In the genomic region with DNA sequence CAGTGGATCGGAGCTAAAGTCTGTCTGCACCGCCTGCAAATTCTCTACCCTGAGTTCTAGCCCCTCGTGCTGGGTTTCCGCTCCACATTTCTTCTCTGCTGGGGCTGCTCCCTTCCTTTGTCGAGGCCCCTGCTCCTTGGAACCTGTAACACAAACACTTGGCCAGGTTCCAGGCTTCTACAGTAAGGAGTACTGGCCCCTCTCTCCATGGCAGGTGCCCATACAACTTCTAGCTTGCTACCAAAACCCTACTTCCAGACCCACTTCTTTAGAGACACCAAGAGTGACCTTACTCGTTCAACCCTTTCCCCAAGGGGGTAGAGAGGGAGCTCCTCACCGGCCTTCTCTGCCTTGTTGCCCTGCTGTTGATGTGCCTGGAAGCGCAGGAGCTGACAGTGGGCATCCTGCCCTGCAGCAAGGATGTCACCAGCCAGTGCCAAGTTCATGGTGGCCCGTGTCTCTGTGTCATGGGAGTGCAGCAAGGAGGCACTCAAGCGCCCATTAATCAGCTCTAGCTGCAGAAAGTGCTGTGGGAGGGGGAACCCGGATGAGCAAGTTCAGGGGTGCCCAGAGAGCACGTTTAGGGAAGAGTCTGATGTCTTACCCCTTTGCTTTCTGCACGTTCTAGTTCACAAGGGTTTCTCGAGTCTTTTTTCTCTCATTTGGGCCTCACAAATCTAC, we compare ENCODE assay signal across 8 cellular contexts. TPM values are rescaled to one million over a fixed set of nuclear protein-coding genes. Genes with fewer than 3 reads are reported as not detected.
DNase-seq lines count a peak whose midpoint lies in the region; ATAC-seq, FAIRE-seq and TF ChIP-seq lines count a peak whose summit lies in the region.

No MANE protein-coding gene starts in this region.

- TSS peak; percentile 76 for BruUV-seq in GM12878 (replicated peaks; lab: Mats Ljungman, UMichigan)

- TF ChIP-seq RAD21 in GM12878 (IDR thresholded peaks at IDR 0.05; ENCODE audit: insufficient read depth, low read depth, low read length): no peak

- intact Hi-C loops in GM12878 (cut with micrococcal nuclease; ENCODE audit: unreplicated experiment) (loop anchor here (5.0 kb wide), 1 partner anchor 49 kb away; no protein-coding TSS in a partner anchor), lower leg skin (cut with DNase I; ENCODE audit: low total_unique reads) (no loop called here), testis (cut with DNase I; ENCODE audit: low total_unique reads) (no loop called here)

- CTCF ChIA-PET in GM12878 (lab: Yijun Ruan, JAX): interaction anchor here (0.7 to 2.4 kb wide), 22 partner anchors 9 to 172 kb away, joined by 3 to 19 read pairs (median 4); partner anchors contain the start of gene AGBL5

- no peak overlapping the region for H2AFZ ChIP-seq in ACC112 (ENCODE audit: low read length, unreplicated experiment)
- peak overlapping the region; percentile 93 for H2AFZ ChIP-seq in GM12878 (ENCODE audit: control insufficient read depth, low read depth, low read length)

- no peaks in the 10 kb centered on the region for H3K9me3 ChIP-seq in GM12878 (replicated peaks; ENCODE audit: control insufficient read depth, insufficient read depth, low read length)
- no peaks in the 10 kb centered on the region for H3K9me3 ChIP-seq in testis

- in situ Hi-C loops in KBM-7 (cut with MboI; ENCODE audit: low pct_unique_long_range_greater_than_20kb, low sequenced_read_pairs) (no loop called here), GM12878 (cut with MboI) (no loop called here)

- H3K36me3 ChIP-seq in ACC112 (ENCODE audit: insufficient read depth, low read length): no peaks in the 10 kb centered on the region
- peaks cover 10 to 17% of the 10 kb centered on the region in 2 experiments for H3K36me3 ChIP-seq in GM12878 (ENCODE audit: control insufficient read depth in 2 of 2, insufficient read depth in 2 of 2, low read length in 1 of 2)
- H3K36me3 ChIP-seq in testis (ENCODE audit: low read depth, missing control alignments): no peaks in the 10 kb centered on the region

- H3K27ac ChIP-seq in ACC112 (ENCODE audit: low read depth, low read length) (no peak overlapping the region), GM12878 (ENCODE audit: control insufficient read depth, insufficient read depth) (peak overlapping the region; percentile 90; the same call in 1 of the 2 replicates), testis (peak overlapping the region; percentile 85 to 94)

- H3K4me3 ChIP-seq in ACC112 (ENCODE audit: low read depth, low read length): peak overlapping the region; percentile 90
- H3K4me3 ChIP-seq in GM12878: peak overlapping the region; percentile 97
- H3K4me3 ChIP-seq in lower leg skin (ENCODE audit: low read depth, poor library complexity, severe bottlenecking): peak overlapping the region; percentile 80
- peak overlapping the region; percentile 95 to 100 for H3K4me3 ChIP-seq in testis

- TF ChIP-seq CTCF in GM12878 (IDR thresholded peaks at IDR 0.05 in 2 of 3, conservative IDR thresholded peaks at IDR 0.05 in 1 of 3; ENCODE audit: control insufficient read depth in 2 of 3, extremely low read depth in 1 of 3, insufficient read depth in 1 of 3, low read depth in 3 of 3, low read length in 3 of 3) (peak in 1 of 3 experiments; percentile 11; a peak in 1 of 6 replicates), lower leg skin (IDR thresholded peaks at IDR 0.05) (no peak), testis (IDR thresholded peaks at IDR 0.05) (no peak)

- FAIRE-seq in GM12878 (lab: Jason Lieb, UNC): no peak

- POLR2A ChIA-PET in GM12878 (lab: Charles Lee): interaction anchor here (0.8 to 2.2 kb wide), 6 partner anchors 9 to 789 kb away, joined by 3 to 7 read pairs (median 5); partner anchors contain the start of genes ABHD1, ATRAID, MPV17 and SLC5A6

- H3K9ac ChIP-seq in GM12878 (ENCODE audit: control insufficient read depth, insufficient read depth, low read length): peak overlapping the region; percentile 94

- peaks cover 8% of the 10 kb centered on the region for H3K4me1 ChIP-seq in ACC112 (ENCODE audit: control insufficient read depth, insufficient read depth, low read length, unreplicated experiment)
- H3K4me1 ChIP-seq in GM12878 (ENCODE audit: control insufficient read depth, insufficient read depth, low read length): peaks cover 8% of the 10 kb centered on the region
- H3K4me1 ChIP-seq in testis: peaks cover 11% of the 10 kb centered on the region

- DNase-seq in KBM-7 (peak; percentile 19), GM12878 (ENCODE audit: low read depth, low spot score) (no peak), lower leg skin (ENCODE audit: low spot score in 2 of 2) (no peak), testis (no peak), NCI-H345 (lab: John Stamatoyannopoulos, UW) (no peak), NCI-H1105 (lab: John Stamatoyannopoulos, UW) (no peak)

- SMC1A ChIA-PET in GM12878 (lab: Charles Lee; ENCODE audit: uncharacterized antibody, unreplicated experiment): interaction anchor here (0.7 to 1.7 kb wide), 11 partner anchors 10 to 171 kb away, joined by 3 to 7 read pairs (median 4); partner anchors contain the start of genes ABHD1 and AGBL5

- H3K27me3 ChIP-seq in ACC112 (ENCODE audit: insufficient read depth, low read length) (no peaks in the 10 kb centered on the region), GM12878 (replicated peaks in 1 of 2; ENCODE audit: control insufficient read depth in 2 of 2, insufficient read depth in 2 of 2, low read length in 1 of 2) (no peaks in the 10 kb centered on the region), testis (no peaks in the 10 kb centered on the region)

- H4K20me1 ChIP-seq in GM12878 (ENCODE audit: control insufficient read depth, insufficient read depth): no peaks in the 10 kb centered on the region

- ATAC-seq in GM12878 (peak; percentile 29), GM18505 (IDR thresholded peaks at IDR 0.05; ENCODE audit: unreplicated experiment) (no peak)

- WGBS in GM12878 (ENCODE audit: insufficient coverage, insufficient replicate concordance, low lambda C conversion rate, missing lambda C conversion rate): 42% methylated on average over 14 of the region's 14 CpGs
- WGBS in lower leg skin, 2 donors: 36 to 41% methylated on average over 14 of the region's 14 CpGs
- 12 to 26% methylated on average over 12 to 14 of the region's 14 CpGs for WGBS in testis, 2 donors

- TF ChIP-seq POLR2A in GM12878 (IDR thresholded peaks at IDR 0.05; ENCODE audit: low read depth, low read length): 0 out of 2 replicates have a peak, but pooled peaks have one; percentile 33
- TF ChIP-seq POLR2A in lower leg skin (IDR thresholded peaks at IDR 0.05): no peak
- TF ChIP-seq POLR2A in testis (IDR thresholded peaks at IDR 0.05): no peak
- TF ChIP-seq POLR2A in GM18505 (IDR thresholded peaks at IDR 0.05; ENCODE audit: borderline replicate concordance, extremely low read depth, insufficient read depth, insufficient read length): no peak

- RAD21 ChIA-PET in GM12878 (lab: Charles Lee; ENCODE audit: unreplicated experiment): interaction anchor here (0.8 to 2.1 kb wide), 9 partner anchors 32 to 172 kb away, joined by 3 to 13 read pairs (median 3); no protein-coding TSS in a partner anchor

- peaks cover 16% of the 10 kb centered on the region for H3K79me2 ChIP-seq in ACC112 (ENCODE audit: control insufficient read depth, insufficient read depth, low read length, unreplicated experiment)
- H3K79me2 ChIP-seq in GM12878 (ENCODE audit: control insufficient read depth, insufficient read depth, low read length): peaks cover 19% of the 10 kb centered on the region

- H3K4me2 ChIP-seq in GM12878 (ENCODE audit: control insufficient read depth, insufficient read depth): peak overlapping the region; percentile 86

- TF ChIP-seq EP300 in GM12878 (IDR thresholded peaks at IDR 0.05; ENCODE audit: borderline replicate concordance in 1 of 2, control insufficient read depth in 1 of 2, low read depth in 2 of 2, low read length in 2 of 2): no peak

RNA-seq across cellular contexts. Expression of gene PREB, which starts 1.1 kb away (rescaled TPM):
- 22.0 and 23.1 TPM in 2 replicates for total RNA-seq in GM12878 (2013; cell fraction: nucleolus; rRNA removed)
- 59.9 and 78.0 TPM in 2 replicates for total RNA-seq in GM12878 (2014; rRNA removed)
- 32.6 and 34.7 TPM in 2 replicates for total RNA-seq in GM12878 (2014; rRNA removed; fragmentation: Illumina TruSeq; extraction: Trizol)
- total RNA-seq in GM12878 (2021): 50.6 and 51.3 TPM in 2 replicates
- 23.1 TPM for polyA plus RNA-seq in GM12878 (2011; ENCODE audit: low read depth)
- polyA plus RNA-seq in GM12878 (2011; rRNA removed): 22.6 and 38.7 TPM in 2 replicates
- polyA plus RNA-seq in GM12878 (2011; cell fraction: cytosol; rRNA removed): 57.1 and 62.5 TPM in 2 replicates
- 64.0 and 67.5 TPM in 2 replicates for polyA plus RNA-seq in GM12878 (2011; cell fraction: nucleus; rRNA removed)
- polyA plus RNA-seq in GM12878 (2012): 29.3 and 37.0 TPM in 2 replicates
- polyA plus RNA-seq in GM12878 (2014; fragmentation: Illumina TruSeq; extraction: Trizol): 44.9 and 54.2 TPM in 2 replicates
- polyA plus RNA-seq in GM12878 (2014; fragmentation: Nextera tagmentation; extraction: Ambion mirVana): 10 to 100 TPM; 26.3 to 45.7 TPM
- polyA plus RNA-seq in GM12878 (2014; rRNA removed): 59.7 and 69.1 TPM in 2 replicates
- 100 to 1,000 TPM in 1 of 2 experiments, 10 to 100 TPM in 1; 87.2 to 101 TPM for polyA plus RNA-seq in GM12878 (2016; fragmentation: Nextera tagmentation; extraction: Ambion mirVana)
- polyA minus RNA-seq in GM12878 (2011; rRNA and poly(A)+ RNA removed): 55.8 and 57.1 TPM in 2 replicates
- polyA minus RNA-seq in GM12878 (2011; cell fraction: cytosol; rRNA and poly(A)+ RNA removed): 9.1 and 13.9 TPM in 2 replicates
- 13.7 and 20.0 TPM in 2 replicates for polyA minus RNA-seq in GM12878 (2011; cell fraction: nucleus; rRNA and poly(A)+ RNA removed)
- total RNA-seq in lower leg skin: 10 to 100 TPM; 41.2 to 76.5 (median 53.5) TPM
- total RNA-seq in testis: 10 to 100 TPM; 82.0 to 84.0 TPM
- 62.4 TPM for polyA plus RNA-seq in testis (ENCODE audit: insufficient read depth, low read depth, low replicate concordance)

RNA-seq across cellular contexts. Expression of gene PRR30, which starts 5.9 kb away (rescaled TPM):
- not detected in 2 replicates for total RNA-seq in GM12878 (2013; cell fraction: nucleolus; rRNA removed)
- total RNA-seq in GM12878 (2014; rRNA removed) (not detected in 2 replicates), GM12878 (2014; rRNA removed; fragmentation: Illumina TruSeq; extraction: Trizol) (not detected in 2 replicates), GM12878 (2021) (not detected in 2 replicates), lower leg skin (not detected), testis (10 to 100 TPM; 12.8 to 55.4 TPM)
- polyA plus RNA-seq in GM12878 (2011; ENCODE audit: low read depth): not detected
- polyA plus RNA-seq in GM12878 (2011; rRNA removed) (not detected in 2 replicates), GM12878 (2014; fragmentation: Illumina TruSeq; extraction: Trizol) (not detected in 2 replicates), GM12878 (2014; fragmentation: Nextera tagmentation; extraction: Ambion mirVana) (not detected), GM12878 (2014; rRNA removed) (not detected in 2 replicates), GM12878 (2016; fragmentation: Nextera tagmentation; extraction: Ambion mirVana) (not detected), testis (ENCODE audit: insufficient read depth, low read depth, low replicate concordance) (153 TPM)
- not detected in 2 replicates for polyA plus RNA-seq in GM12878 (2011; cell fraction: cytosol; rRNA removed)
- polyA plus RNA-seq in GM12878 (2011; cell fraction: nucleus; rRNA removed): not detected in 2 replicates
- not detected in 2 replicates for polyA plus RNA-seq in GM12878 (2012)
- not detected in 2 replicates for polyA minus RNA-seq in GM12878 (2011; rRNA and poly(A)+ RNA removed)
- not detected in 2 replicates for polyA minus RNA-seq in GM12878 (2011; cell fraction: cytosol; rRNA and poly(A)+ RNA removed)
- not detected in 2 replicates for polyA minus RNA-seq in GM12878 (2011; cell fraction: nucleus; rRNA and poly(A)+ RNA removed)

RNA-seq across cellular contexts. Expression of gene ABHD1, which starts 9.7 kb away (rescaled TPM):
- total RNA-seq in GM12878 (2013; cell fraction: nucleolus; rRNA removed): 0.15 and 0.23 TPM in 2 replicates
- total RNA-seq in GM12878 (2014; rRNA removed) (not detected in 2 replicates), GM12878 (2014; rRNA removed; fragmentation: Illumina TruSeq; extraction: Trizol) (0.14 and 0.18 TPM in 2 replicates), GM12878 (2021) (0.29 TPM in 1 of 2 replicates, not detected in the other), lower leg skin (under 1 TPM in 2 of 4 donors, not detected in 2; 0.57 to 0.94 TPM), testis (10 to 100 TPM; 37.3 to 76.4 TPM)
- 0.22 TPM for polyA plus RNA-seq in GM12878 (2011; ENCODE audit: low read depth)
- polyA plus RNA-seq in GM12878 (2011; rRNA removed) (0.14 TPM in 1 of 2 replicates, not detected in the other), GM12878 (2014; fragmentation: Illumina TruSeq; extraction: Trizol) (0.04 TPM in 1 of 2 replicates, not detected in the other), GM12878 (2014; fragmentation: Nextera tagmentation; extraction: Ambion mirVana) (under 1 TPM; 0.16 to 0.35 TPM), GM12878 (2014; rRNA removed) (0.09 and 0.32 TPM in 2 replicates), GM12878 (2016; fragmentation: Nextera tagmentation; extraction: Ambion mirVana) (under 1 TPM; 0.19 to 0.21 TPM), testis (ENCODE audit: insufficient read depth, low read depth, low replicate concordance) (141 TPM)
- polyA plus RNA-seq in GM12878 (2011; cell fraction: cytosol; rRNA removed): 0.07 TPM in 1 of 2 replicates, not detected in the other
- polyA plus RNA-seq in GM12878 (2011; cell fraction: nucleus; rRNA removed): 0.09 TPM in 1 of 2 replicates, not detected in the other
- polyA plus RNA-seq in GM12878 (2012): 0.42 and 0.72 TPM in 2 replicates
- polyA minus RNA-seq in GM12878 (2011; rRNA and poly(A)+ RNA removed): not detected in 2 replicates
- not detected in 2 replicates for polyA minus RNA-seq in GM12878 (2011; cell fraction: cytosol; rRNA and poly(A)+ RNA removed)
- 0.10 TPM in 1 of 2 replicates, not detected in the other for polyA minus RNA-seq in GM12878 (2011; cell fraction: nucleus; rRNA and poly(A)+ RNA removed)

RNA-seq across cellular contexts. Expression of gene CGREF1, which starts 14.4 kb away (rescaled TPM):
- 0.34 TPM in 1 of 2 replicates, not detected in the other for total RNA-seq in GM12878 (2013; cell fraction: nucleolus; rRNA removed)
- not detected in 2 replicates for total RNA-seq in GM12878 (2014; rRNA removed)
- not detected in 2 replicates for total RNA-seq in GM12878 (2014; rRNA removed; fragmentation: Illumina TruSeq; extraction: Trizol)
- 0.11 TPM in 1 of 2 replicates, not detected in the other for total RNA-seq in GM12878 (2021)
- not detected for polyA plus RNA-seq in GM12878 (2011; ENCODE audit: low read depth)
- polyA plus RNA-seq in GM12878 (2011; rRNA removed): 0.04 TPM in 1 of 2 replicates, not detected in the other
- 0.05 TPM in 1 of 2 replicates, not detected in the other for polyA plus RNA-seq in GM12878 (2011; cell fraction: cytosol; rRNA removed)
- not detected in 2 replicates for polyA plus RNA-seq in GM12878 (2011; cell fraction: nucleus; rRNA removed)
- 0.20 and 0.24 TPM in 2 replicates for polyA plus RNA-seq in GM12878 (2012)
- polyA plus RNA-seq in GM12878 (2014; fragmentation: Illumina TruSeq; extraction: Trizol): 0.06 TPM in 1 of 2 replicates, not detected in the other
- polyA plus RNA-seq in GM12878 (2014; fragmentation: Nextera tagmentation; extraction: Ambion mirVana): not detected
- polyA plus RNA-seq in GM12878 (2014; rRNA removed): not detected in 2 replicates
- polyA plus RNA-seq in GM12878 (2016; fragmentation: Nextera tagmentation; extraction: Ambion mirVana): under 1 TPM in 1 of 2 experiments, not detected in 1; 0.21 TPM
- not detected in 2 replicates for polyA minus RNA-seq in GM12878 (2011; rRNA and poly(A)+ RNA removed)
- polyA minus RNA-seq in GM12878 (2011; cell fraction: cytosol; rRNA and poly(A)+ RNA removed): not detected in 2 replicates
- polyA minus RNA-seq in GM12878 (2011; cell fraction: nucleus; rRNA and poly(A)+ RNA removed): not detected in 2 replicates
- total RNA-seq in lower leg skin: 1 to 10 TPM in 1 of 4 donors, under 1 TPM in 3; 0.34 to 2.1 (median 0.48) TPM
- 10 to 100 TPM in 1 of 2 donors, 1 to 10 TPM in 1; 6.6 to 11.1 TPM for total RNA-seq in testis
- polyA plus RNA-seq in testis (ENCODE audit: insufficient read depth, low read depth, low replicate concordance): 7.4 TPM

RNA-seq across cellular contexts. Expression of gene TCF23, which starts 15.5 kb away (rescaled TPM):
- not detected in 2 replicates for total RNA-seq in GM12878 (2013; cell fraction: nucleolus; rRNA removed)
- total RNA-seq in GM12878 (2014; rRNA removed) (not detected in 2 replicates), GM12878 (2014; rRNA removed; fragmentation: Illumina TruSeq; extraction: Trizol) (not detected in 2 replicates), GM12878 (2021) (not detected in 2 replicates), lower leg skin (not detected), testis (1 to 10 TPM; 5.5 to 6.7 TPM)
- not detected for polyA plus RNA-seq in GM12878 (2011; ENCODE audit: low read depth)
- polyA plus RNA-seq in GM12878 (2011; rRNA removed) (not detected in 2 replicates), GM12878 (2014; fragmentation: Illumina TruSeq; extraction: Trizol) (not detected in 2 replicates), GM12878 (2014; fragmentation: Nextera tagmentation; extraction: Ambion mirVana) (not detected), GM12878 (2014; rRNA removed) (not detected in 2 replicates), GM12878 (2016; fragmentation: Nextera tagmentation; extraction: Ambion mirVana) (not detected), testis (ENCODE audit: insufficient read depth, low read depth, low replicate concordance) (6.6 TPM)
- polyA plus RNA-seq in GM12878 (2011; cell fraction: cytosol; rRNA removed): not detected in 2 replicates
- polyA plus RNA-seq in GM12878 (2011; cell fraction: nucleus; rRNA removed): not detected in 2 replicates
- polyA plus RNA-seq in GM12878 (2012): not detected in 2 replicates
- not detected in 2 replicates for polyA minus RNA-seq in GM12878 (2011; rRNA and poly(A)+ RNA removed)
- not detected in 2 replicates for polyA minus RNA-seq in GM12878 (2011; cell fraction: cytosol; rRNA and poly(A)+ RNA removed)
- not detected in 2 replicates for polyA minus RNA-seq in GM12878 (2011; cell fraction: nucleus; rRNA and poly(A)+ RNA removed)

Comparison
In these comparisons a context has a peak if more than half of its experiments do, and no peak if none do; other contexts are left out.
1. RNA of gene PRR30, which starts 5.9 kb away (total RNA-seq): 12.8 to 55.4 TPM in testis; not detected in GM12878 and not detected in lower leg skin; every median in the first group is over 10 times any median in the second.
2. RNA of gene ABHD1, which starts 9.7 kb away (total RNA-seq): 37.3 to 76.4 TPM in testis; 0.57 to 0.94 TPM in lower leg skin and 0.14 to 0.29 TPM in GM12878; every median in the first group is over 10 times any median in the second.
3. Peak in every context shown above with its lines, with median percentiles within 50 percentile points of each other: H3K4me3 ChIP-seq.